In the genomic region with DNA sequence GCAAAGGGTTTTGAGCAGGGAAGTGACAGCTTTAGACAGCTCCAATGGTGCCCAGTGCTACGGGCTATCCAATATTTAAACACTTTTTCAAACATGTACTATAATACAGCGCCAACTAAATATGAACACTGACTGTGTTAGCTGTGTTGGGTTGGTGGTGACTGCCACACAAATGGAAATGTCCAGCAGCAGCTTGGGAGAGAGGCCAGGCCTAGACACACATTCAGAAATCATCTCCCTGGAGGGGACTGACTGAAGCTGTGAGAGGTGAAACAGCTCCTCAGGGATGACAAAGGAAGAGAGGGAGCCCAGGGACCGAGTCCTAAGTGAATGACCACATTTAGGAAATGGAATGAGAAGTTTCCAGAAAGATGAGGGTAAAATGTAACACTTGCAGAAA, we compare ENCODE assay signal across 3 cellular contexts.
TF ChIP-seq lines count a peak whose summit lies in the region.

No MANE protein-coding gene starts in this region.

TF ChIP-seq in SK-N-SH, 30 proteins besides CTCF, POLR2A, EP300 and RAD21 (continued from another document):
- TF ChIP-seq, protein P1, sequence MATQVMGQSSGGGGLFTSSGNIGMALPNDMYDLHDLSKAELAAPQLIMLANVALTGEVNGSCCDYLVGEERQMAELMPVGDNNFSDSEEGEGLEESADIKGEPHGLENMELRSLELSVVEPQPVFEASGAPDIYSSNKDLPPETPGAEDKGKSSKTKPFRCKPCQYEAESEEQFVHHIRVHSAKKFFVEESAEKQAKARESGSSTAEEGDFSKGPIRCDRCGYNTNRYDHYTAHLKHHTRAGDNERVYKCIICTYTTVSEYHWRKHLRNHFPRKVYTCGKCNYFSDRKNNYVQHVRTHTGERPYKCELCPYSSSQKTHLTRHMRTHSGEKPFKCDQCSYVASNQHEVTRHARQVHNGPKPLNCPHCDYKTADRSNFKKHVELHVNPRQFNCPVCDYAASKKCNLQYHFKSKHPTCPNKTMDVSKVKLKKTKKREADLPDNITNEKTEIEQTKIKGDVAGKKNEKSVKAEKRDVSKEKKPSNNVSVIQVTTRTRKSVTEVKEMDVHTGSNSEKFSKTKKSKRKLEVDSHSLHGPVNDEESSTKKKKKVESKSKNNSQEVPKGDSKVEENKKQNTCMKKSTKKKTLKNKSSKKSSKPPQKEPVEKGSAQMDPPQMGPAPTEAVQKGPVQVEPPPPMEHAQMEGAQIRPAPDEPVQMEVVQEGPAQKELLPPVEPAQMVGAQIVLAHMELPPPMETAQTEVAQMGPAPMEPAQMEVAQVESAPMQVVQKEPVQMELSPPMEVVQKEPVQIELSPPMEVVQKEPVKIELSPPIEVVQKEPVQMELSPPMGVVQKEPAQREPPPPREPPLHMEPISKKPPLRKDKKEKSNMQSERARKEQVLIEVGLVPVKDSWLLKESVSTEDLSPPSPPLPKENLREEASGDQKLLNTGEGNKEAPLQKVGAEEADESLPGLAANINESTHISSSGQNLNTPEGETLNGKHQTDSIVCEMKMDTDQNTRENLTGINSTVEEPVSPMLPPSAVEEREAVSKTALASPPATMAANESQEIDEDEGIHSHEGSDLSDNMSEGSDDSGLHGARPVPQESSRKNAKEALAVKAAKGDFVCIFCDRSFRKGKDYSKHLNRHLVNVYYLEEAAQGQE (IDR thresholded peaks at IDR 0.05; ENCODE audit: low read depth, low read length), result no peak
- TF ChIP-seq FOXM1 (IDR thresholded peaks at IDR 0.05; ENCODE audit: low read depth) (no peak), RXRA (IDR thresholded peaks at IDR 0.05; ENCODE audit: borderline replicate concordance, low read depth) (no peak), TAF1 (IDR thresholded peaks at IDR 0.05; ENCODE audit: borderline replicate concordance, low read depth, low read length) (no peak), SMC3 (IDR thresholded peaks at IDR 0.05; ENCODE audit: low read depth, low read length) (no peak), SIN3A (IDR thresholded peaks at IDR 0.05; ENCODE audit: borderline replicate concordance, low read depth, low read length) (no peak), TEAD4 (IDR thresholded peaks at IDR 0.05; ENCODE audit: borderline replicate concordance, insufficient read depth) (no peak), RCOR1 (IDR thresholded peaks at IDR 0.05; ENCODE audit: low read length) (no peak), MEF2A (IDR thresholded peaks at IDR 0.05; ENCODE audit: borderline replicate concordance, low read depth) (no peak)
- TF ChIP-seq, protein P2, sequence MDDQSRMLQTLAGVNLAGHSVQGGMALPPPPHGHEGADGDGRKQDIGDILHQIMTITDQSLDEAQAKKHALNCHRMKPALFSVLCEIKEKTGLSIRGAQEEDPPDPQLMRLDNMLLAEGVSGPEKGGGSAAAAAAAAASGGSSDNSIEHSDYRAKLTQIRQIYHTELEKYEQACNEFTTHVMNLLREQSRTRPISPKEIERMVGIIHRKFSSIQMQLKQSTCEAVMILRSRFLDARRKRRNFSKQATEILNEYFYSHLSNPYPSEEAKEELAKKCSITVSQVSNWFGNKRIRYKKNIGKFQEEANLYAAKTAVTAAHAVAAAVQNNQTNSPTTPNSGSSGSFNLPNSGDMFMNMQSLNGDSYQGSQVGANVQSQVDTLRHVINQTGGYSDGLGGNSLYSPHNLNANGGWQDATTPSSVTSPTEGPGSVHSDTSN (IDR thresholded peaks at IDR 0.05), result no peak

TF ChIP-seq in SK-N-SH treated with all-trans-retinoic acid at 6 μM for 48 hours, 23 proteins besides CTCF, POLR2A, EP300 and RAD21 (continued from another document):
- TF ChIP-seq, protein P3, sequence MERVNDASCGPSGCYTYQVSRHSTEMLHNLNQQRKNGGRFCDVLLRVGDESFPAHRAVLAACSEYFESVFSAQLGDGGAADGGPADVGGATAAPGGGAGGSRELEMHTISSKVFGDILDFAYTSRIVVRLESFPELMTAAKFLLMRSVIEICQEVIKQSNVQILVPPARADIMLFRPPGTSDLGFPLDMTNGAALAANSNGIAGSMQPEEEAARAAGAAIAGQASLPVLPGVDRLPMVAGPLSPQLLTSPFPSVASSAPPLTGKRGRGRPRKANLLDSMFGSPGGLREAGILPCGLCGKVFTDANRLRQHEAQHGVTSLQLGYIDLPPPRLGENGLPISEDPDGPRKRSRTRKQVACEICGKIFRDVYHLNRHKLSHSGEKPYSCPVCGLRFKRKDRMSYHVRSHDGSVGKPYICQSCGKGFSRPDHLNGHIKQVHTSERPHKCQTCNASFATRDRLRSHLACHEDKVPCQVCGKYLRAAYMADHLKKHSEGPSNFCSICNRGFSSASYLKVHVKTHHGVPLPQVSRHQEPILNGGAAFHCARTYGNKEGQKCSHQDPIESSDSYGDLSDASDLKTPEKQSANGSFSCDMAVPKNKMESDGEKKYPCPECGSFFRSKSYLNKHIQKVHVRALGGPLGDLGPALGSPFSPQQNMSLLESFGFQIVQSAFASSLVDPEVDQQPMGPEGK (CRISPR knock-in tag; IDR thresholded peaks at IDR 0.05; ENCODE audit: borderline replicate concordance), result no peak
- no peak for TF ChIP-seq RARB (CRISPR knock-in tag; IDR thresholded peaks at IDR 0.05)
- TF ChIP-seq PPARA (CRISPR knock-in tag; IDR thresholded peaks at IDR 0.05; ENCODE audit: borderline replicate concordance), result no peak
- TF ChIP-seq ZFP3 (CRISPR knock-in tag; IDR thresholded peaks at IDR 0.05), result no peak
- no peak for TF ChIP-seq GLIS3 (CRISPR knock-in tag; IDR thresholded peaks at IDR 0.05)
- TF ChIP-seq, protein P4, sequence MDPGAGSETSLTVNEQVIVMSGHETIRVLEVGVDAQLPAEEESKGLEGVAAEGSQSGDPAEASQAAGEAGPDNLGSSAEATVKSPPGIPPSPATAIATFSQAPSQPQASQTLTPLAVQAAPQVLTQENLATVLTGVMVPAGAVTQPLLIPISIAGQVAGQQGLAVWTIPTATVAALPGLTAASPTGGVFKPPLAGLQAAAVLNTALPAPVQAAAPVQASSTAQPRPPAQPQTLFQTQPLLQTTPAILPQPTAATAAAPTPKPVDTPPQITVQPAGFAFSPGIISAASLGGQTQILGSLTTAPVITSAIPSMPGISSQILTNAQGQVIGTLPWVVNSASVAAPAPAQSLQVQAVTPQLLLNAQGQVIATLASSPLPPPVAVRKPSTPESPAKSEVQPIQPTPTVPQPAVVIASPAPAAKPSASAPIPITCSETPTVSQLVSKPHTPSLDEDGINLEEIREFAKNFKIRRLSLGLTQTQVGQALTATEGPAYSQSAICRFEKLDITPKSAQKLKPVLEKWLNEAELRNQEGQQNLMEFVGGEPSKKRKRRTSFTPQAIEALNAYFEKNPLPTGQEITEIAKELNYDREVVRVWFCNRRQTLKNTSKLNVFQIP (CRISPR knock-in tag; IDR thresholded peaks at IDR 0.05; ENCODE audit: borderline replicate concordance, low read depth), result no peak
- no peak for TF ChIP-seq ZFP30 (CRISPR knock-in tag; IDR thresholded peaks at IDR 0.05)
- no peak for TF ChIP-seq TCF4 (CRISPR knock-in tag; IDR thresholded peaks at IDR 0.05; ENCODE audit: borderline replicate concordance)
- no peak for TF ChIP-seq ESRRG (CRISPR knock-in tag; IDR thresholded peaks at IDR 0.05)
- TF ChIP-seq ZNF8 (CRISPR knock-in tag; IDR thresholded peaks at IDR 0.05), result no peak
- TF ChIP-seq ZNF70 (CRISPR knock-in tag; IDR thresholded peaks at IDR 0.05), result no peak
- no peak for TF ChIP-seq ISL1 (CRISPR knock-in tag; IDR thresholded peaks at IDR 0.05)

TF ChIP-seq in GM23338, 12 proteins besides CTCF, POLR2A, EP300 and RAD21 (continued from another document):
- TF ChIP-seq, protein P1 (IDR thresholded peaks at IDR 0.05; ENCODE audit: unreplicated experiment), result no peak
- TF ChIP-seq EZH2phosphoT487 (IDR thresholded peaks at IDR 0.05; ENCODE audit: unreplicated experiment) (no peak), NANOG (IDR thresholded peaks at IDR 0.05; ENCODE audit: borderline replicate concordance) (no peak), CREB1 (CRISPR knock-in tag; IDR thresholded peaks at IDR 0.05; ENCODE audit: low read depth) (no peak), ZNF114 (CRISPR knock-in tag; IDR thresholded peaks at IDR 0.05) (no peak), EZH2 (IDR thresholded peaks at IDR 0.05; ENCODE audit: low read depth, unreplicated experiment) (no peak), JUNB (IDR thresholded peaks at IDR 0.05; ENCODE audit: unreplicated experiment) (no peak), POLR2AphosphoS5 (IDR thresholded peaks at IDR 0.05; ENCODE audit: low read depth) (no peak), STAT1 (IDR thresholded peaks at IDR 0.05; ENCODE audit: unreplicated experiment) (no peak)
- TF ChIP-seq, protein P5, sequence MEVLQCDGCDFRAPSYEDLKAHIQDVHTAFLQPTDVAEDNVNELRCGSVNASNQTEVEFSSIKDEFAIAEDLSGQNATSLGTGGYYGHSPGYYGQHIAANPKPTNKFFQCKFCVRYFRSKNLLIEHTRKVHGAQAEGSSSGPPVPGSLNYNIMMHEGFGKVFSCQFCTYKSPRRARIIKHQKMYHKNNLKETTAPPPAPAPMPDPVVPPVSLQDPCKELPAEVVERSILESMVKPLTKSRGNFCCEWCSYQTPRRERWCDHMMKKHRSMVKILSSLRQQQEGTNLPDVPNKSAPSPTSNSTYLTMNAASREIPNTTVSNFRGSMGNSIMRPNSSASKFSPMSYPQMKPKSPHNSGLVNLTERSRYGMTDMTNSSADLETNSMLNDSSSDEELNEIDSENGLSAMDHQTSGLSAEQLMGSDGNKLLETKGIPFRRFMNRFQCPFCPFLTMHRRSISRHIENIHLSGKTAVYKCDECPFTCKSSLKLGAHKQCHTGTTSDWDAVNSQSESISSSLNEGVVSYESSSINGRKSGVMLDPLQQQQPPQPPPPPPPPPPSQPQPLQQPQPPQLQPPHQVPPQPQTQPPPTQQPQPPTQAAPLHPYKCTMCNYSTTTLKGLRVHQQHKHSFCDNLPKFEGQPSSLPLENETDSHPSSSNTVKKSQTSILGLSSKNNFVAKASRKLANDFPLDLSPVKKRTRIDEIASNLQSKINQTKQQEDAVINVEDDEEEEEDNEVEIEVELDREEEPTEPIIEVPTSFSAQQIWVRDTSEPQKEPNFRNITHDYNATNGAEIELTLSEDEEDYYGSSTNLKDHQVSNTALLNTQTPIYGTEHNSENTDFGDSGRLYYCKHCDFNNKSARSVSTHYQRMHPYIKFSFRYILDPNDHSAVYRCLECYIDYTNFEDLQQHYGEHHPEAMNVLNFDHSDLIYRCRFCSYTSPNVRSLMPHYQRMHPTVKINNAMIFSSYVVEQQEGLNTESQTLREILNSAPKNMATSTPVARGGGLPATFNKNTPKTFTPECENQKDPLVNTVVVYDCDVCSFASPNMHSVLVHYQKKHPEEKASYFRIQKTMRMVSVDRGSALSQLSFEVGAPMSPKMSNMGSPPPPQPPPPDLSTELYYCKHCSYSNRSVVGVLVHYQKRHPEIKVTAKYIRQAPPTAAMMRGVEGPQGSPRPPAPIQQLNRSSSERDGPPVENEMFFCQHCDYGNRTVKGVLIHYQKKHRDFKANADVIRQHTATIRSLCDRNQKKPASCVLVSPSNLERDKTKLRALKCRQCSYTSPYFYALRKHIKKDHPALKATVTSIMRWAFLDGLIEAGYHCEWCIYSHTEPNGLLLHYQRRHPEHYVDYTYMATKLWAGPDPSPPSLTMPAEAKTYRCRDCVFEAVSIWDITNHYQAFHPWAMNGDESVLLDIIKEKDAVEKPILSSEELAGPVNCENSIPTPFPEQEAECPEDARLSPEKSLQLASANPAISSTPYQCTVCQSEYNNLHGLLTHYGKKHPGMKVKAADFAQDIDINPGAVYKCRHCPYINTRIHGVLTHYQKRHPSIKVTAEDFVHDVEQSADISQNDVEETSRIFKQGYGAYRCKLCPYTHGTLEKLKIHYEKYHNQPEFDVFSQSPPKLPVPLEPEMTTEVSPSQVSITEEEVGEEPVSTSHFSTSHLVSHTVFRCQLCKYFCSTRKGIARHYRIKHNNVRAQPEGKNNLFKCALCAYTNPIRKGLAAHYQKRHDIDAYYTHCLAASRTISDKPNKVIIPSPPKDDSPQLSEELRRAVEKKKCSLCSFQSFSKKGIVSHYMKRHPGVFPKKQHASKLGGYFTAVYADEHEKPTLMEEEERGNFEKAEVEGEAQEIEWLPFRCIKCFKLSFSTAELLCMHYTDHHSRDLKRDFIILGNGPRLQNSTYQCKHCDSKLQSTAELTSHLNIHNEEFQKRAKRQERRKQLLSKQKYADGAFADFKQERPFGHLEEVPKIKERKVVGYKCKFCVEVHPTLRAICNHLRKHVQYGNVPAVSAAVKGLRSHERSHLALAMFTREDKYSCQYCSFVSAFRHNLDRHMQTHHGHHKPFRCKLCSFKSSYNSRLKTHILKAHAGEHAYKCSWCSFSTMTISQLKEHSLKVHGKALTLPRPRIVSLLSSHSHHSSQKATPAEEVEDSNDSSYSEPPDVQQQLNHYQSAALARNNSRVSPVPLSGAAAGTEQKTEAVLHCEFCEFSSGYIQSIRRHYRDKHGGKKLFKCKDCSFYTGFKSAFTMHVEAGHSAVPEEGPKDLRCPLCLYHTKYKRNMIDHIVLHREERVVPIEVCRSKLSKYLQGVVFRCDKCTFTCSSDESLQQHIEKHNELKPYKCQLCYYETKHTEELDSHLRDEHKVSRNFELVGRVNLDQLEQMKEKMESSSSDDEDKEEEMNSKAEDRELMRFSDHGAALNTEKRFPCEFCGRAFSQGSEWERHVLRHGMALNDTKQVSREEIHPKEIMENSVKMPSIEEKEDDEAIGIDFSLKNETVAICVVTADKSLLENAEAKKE (CRISPR knock-in tag; IDR thresholded peaks at IDR 0.05), result no peak
